Comparison of ENCODE assay signal across 21 cellular contexts in the genomic region with DNA sequence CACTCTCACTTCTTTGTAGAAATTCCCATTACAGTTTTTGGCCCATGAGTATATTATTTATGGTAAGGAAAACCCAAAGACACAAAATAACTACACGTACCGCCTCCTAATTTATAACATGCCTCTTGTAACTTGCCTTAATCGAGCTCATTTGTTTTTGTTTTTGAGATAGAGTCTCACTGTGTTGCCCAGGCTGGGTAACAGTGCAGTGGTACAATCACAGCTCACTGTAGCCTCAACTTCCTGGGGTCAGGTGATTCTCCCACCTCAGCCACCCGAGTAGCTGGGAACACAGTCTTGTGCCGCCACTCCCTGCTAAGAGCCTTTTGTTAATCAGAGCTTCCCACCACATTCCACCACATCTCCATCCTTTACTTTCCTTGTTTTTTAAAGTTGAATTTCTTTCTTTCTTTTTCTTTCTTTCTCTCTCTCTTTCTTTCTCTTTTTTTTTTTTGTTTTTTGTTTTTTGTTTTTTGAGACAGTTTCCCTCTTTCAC. TPM values are rescaled to one million over a fixed set of nuclear protein-coding genes. Genes with fewer than 3 reads are reported as not detected.
"Had no signal": no experiment of that assay in that cellular context is flagged by ENCODE, and none has a peak within 500 bp of the region (broad histone marks: within the 10 kb centered on the region; RNA-seq: fewer than 3 reads in every experiment).

No MANE protein-coding gene starts in this region.

- H3K27me3 Mint-ChIP-seq: activated B cell treated with CpG ODN at 0.5 μM for 24 hours; activated CD4-positive, alpha-beta T cell treated with anti-CD3 and anti-CD28 coated beads, Interleukin-2, amount 10 ng/mL, durations not matched to agents 24 days and 14 days; activated naive CD4-positive, alpha-beta T cell treated with anti-CD3 and anti-CD28 coated beads, Interleukin-2, amount 10 ng/mL, durations not matched to agents 7 days and 5 days; activated naive CD8-positive, alpha-beta T cell treated with anti-CD3 and anti-CD28 coated beads for 36 hours had no signal

- H3K9me3 ChIP-seq: colonic mucosa, MG63 had no signal

- H3K4me3 ChIP-seq: colonic mucosa, MG63, PC-9 had no signal

- H3K27ac Mint-ChIP-seq: activated B cell treated with CpG ODN at 0.5 μM for 24 hours; activated CD4-positive, alpha-beta T cell treated with anti-CD3 and anti-CD28 coated beads, Interleukin-2, amount 10 ng/mL, durations not matched to agents 24 days and 14 days; activated naive CD4-positive, alpha-beta T cell treated with anti-CD3 and anti-CD28 coated beads, Interleukin-2, amount 10 ng/mL, durations not matched to agents 7 days and 5 days; activated naive CD8-positive, alpha-beta T cell treated with anti-CD3 and anti-CD28 coated beads for 36 hours; activated T-helper 2 cell treated with anti-CD3 and anti-CD28 coated beads, Interferon-gamma antibody, Interleukin-2, Interleukin-4, amounts not matched to agents 10 μg/mL and 5 μg/mL and 100 μg/mL, durations not matched to agents 14 hours and 24 hours and 36 hours; T-helper 1 cell treated with Interleukin-12 subunit alpha and Interleukin-12 subunit beta and Interleukin-4 antibody, amounts not matched to agents 30 μg/mL and 1 μg/mL, for 36 hours had no signal

- DNase-seq: activated B cell treated with CpG ODN at 0.5 μM for 24 hours; activated CD4-positive, alpha-beta T cell treated with anti-CD3 and anti-CD28 coated beads for 1 hour; activated CD4-positive, alpha-beta T cell treated with anti-CD3 and anti-CD28 coated beads, Interleukin-2, amount 10 ng/mL, durations not matched to agents 24 days and 14 days; activated CD4-positive, alpha-beta T cell treated with anti-CD3 and anti-CD28 coated beads, Interleukin-2, amount 50 U/mL, for 48 hours; activated gamma-delta T cell treated with Interleukin-2 at 50 U/mL for 16 hours; activated naive CD4-positive, alpha-beta T cell treated with anti-CD3 and anti-CD28 coated beads, Interleukin-2, amount 10 ng/mL, durations not matched to agents 7 days and 5 days; activated naive CD8-positive, alpha-beta T cell treated with anti-CD3 and anti-CD28 coated beads for 36 hours; activated T-cell treated with anti-CD3 and anti-CD28 coated beads, Interleukin-2, amount 50 U/mL, for 48 hours; brain microvascular endothelial cell; colonic mucosa; MG63; NCI-H1105; NCI-H1436; NCI-H1694 treated with DMSO at 0.1 percent for 48 hours; NCI-H345; NCI-H510A; PC-9; SHP77 treated with DMSO at 0.1 percent for 48 hours had no signal

- H3K4me1 Mint-ChIP-seq: activated B cell treated with CpG ODN at 0.5 μM for 24 hours; activated CD4-positive, alpha-beta T cell treated with anti-CD3 and anti-CD28 coated beads, Interleukin-2, amount 10 ng/mL, durations not matched to agents 24 days and 14 days; activated naive CD4-positive, alpha-beta T cell treated with anti-CD3 and anti-CD28 coated beads, Interleukin-2, amount 10 ng/mL, durations not matched to agents 7 days and 5 days; activated naive CD8-positive, alpha-beta T cell treated with anti-CD3 and anti-CD28 coated beads for 36 hours had no signal

- H3K27ac ChIP-seq: brain microvascular endothelial cell, colonic mucosa, PC-9 had no signal

- H3K9me3 Mint-ChIP-seq: activated B cell treated with CpG ODN at 0.5 μM for 24 hours; activated CD4-positive, alpha-beta T cell treated with anti-CD3 and anti-CD28 coated beads, Interleukin-2, amount 10 ng/mL, durations not matched to agents 24 days and 14 days; activated naive CD4-positive, alpha-beta T cell treated with anti-CD3 and anti-CD28 coated beads, Interleukin-2, amount 10 ng/mL, durations not matched to agents 7 days and 5 days; activated naive CD8-positive, alpha-beta T cell treated with anti-CD3 and anti-CD28 coated beads for 36 hours; activated T-helper 2 cell treated with anti-CD3 and anti-CD28 coated beads, Interferon-gamma antibody, Interleukin-2, Interleukin-4, amounts not matched to agents 10 μg/mL and 5 μg/mL and 100 μg/mL, durations not matched to agents 14 hours and 24 hours and 36 hours; T-helper 1 cell treated with Interleukin-12 subunit alpha and Interleukin-12 subunit beta and Interleukin-4 antibody, amounts not matched to agents 30 μg/mL and 1 μg/mL, for 36 hours had no signal

- H3K36me3 ChIP-seq: brain microvascular endothelial cell, colonic mucosa, MG63 had no signal

- H3K36me3 Mint-ChIP-seq: activated naive CD4-positive, alpha-beta T cell treated with anti-CD3 and anti-CD28 coated beads, Interleukin-2, amount 10 ng/mL, durations not matched to agents 7 days and 5 days; activated naive CD8-positive, alpha-beta T cell treated with anti-CD3 and anti-CD28 coated beads for 36 hours had no signal

- H3K4me1 ChIP-seq: colonic mucosa had no signal

- H3K4me3 Mint-ChIP-seq: activated B cell treated with CpG ODN at 0.5 μM for 24 hours; activated CD4-positive, alpha-beta T cell treated with anti-CD3 and anti-CD28 coated beads, Interleukin-2, amount 10 ng/mL, durations not matched to agents 24 days and 14 days; activated naive CD4-positive, alpha-beta T cell treated with anti-CD3 and anti-CD28 coated beads, Interleukin-2, amount 10 ng/mL, durations not matched to agents 7 days and 5 days; activated naive CD8-positive, alpha-beta T cell treated with anti-CD3 and anti-CD28 coated beads for 36 hours; T-helper 1 cell treated with Interleukin-12 subunit alpha and Interleukin-12 subunit beta and Interleukin-4 antibody, amounts not matched to agents 30 μg/mL and 1 μg/mL, for 36 hours had no signal

RNA-seq across cellular contexts. Expression of a gene that starts 15.5 kb away (rescaled TPM):
- total RNA-seq: activated B cell treated with CpG ODN at 0.5 μM for 24 hours; activated CD4-positive, alpha-beta T cell treated with anti-CD3 and anti-CD28 coated beads, Interleukin-2, amount 10 ng/mL, durations not matched to agents 24 days and 14 days; activated naive CD8-positive, alpha-beta T cell treated with anti-CD3 and anti-CD28 coated beads for 36 hours; activated T-helper 2 cell treated with anti-CD3 and anti-CD28 coated beads, Interferon-gamma antibody, Interleukin-2, Interleukin-4, amounts not matched to agents 10 μg/mL and 5 μg/mL and 100 μg/mL, durations not matched to agents 14 hours and 24 hours and 36 hours; cerebellum; colonic mucosa; PC-9 had no signal
